14 cellular contexts compared by ENCODE assay signal in the genomic region with DNA sequence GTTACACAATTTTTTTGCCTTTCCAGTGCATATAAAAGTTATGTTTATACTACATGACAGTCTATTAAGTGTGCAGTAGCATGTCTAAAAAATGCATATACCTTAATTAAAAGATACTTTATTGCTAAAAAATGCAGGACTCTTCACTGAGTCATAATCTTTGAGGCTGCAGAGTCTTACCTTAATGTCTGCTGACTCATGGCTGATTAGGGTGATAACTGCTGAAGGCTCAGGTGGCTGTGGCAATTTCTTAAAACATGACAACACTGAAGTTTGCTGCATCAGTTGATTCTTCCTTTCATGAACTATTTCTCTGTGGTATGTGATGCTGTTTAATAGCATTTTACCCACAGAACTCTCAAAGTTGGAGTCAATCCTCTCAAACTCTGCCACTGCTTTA. TPM values are rescaled to one million over a fixed set of nuclear protein-coding genes. Genes with fewer than 3 reads are reported as not detected.
DNase-seq lines count a peak whose midpoint lies in the region; ATAC-seq, FAIRE-seq and TF ChIP-seq lines count a peak whose summit lies in the region.
"Had no signal": no experiment of that assay in that cellular context is flagged by ENCODE, and none has a peak within 500 bp of the region (broad histone marks: within the 10 kb centered on the region; RNA-seq: fewer than 3 reads in every experiment).

No MANE protein-coding gene starts in this region.

- no peaks in the 10 kb centered on the region for H3K4me1 ChIP-seq in keratinocyte (ENCODE audit: control insufficient read depth, extremely low read depth, insufficient read depth, low read length)
- H3K4me1 ChIP-seq in right atrium auricular region: no peaks in the 10 kb centered on the region

- H3K9me1 ChIP-seq in keratinocyte (ENCODE audit: control insufficient read depth, extremely low read depth, insufficient read depth, low read length): no peaks in the 10 kb centered on the region

- no peak overlapping the region for H3K9ac ChIP-seq in keratinocyte (ENCODE audit: control insufficient read depth, extremely low read depth, insufficient read depth, low read length)
- H3K9ac ChIP-seq: BLaER1 treated with 17β-estradiol and CSF1 and Interleukin-3, amounts not matched to agents 10 nM and 100 nM; GM23248 had no signal

- H3K9me3 ChIP-seq in keratinocyte (ENCODE audit: control insufficient read depth, low read depth, low read length) (no peaks in the 10 kb centered on the region), right atrium auricular region (no peaks in the 10 kb centered on the region)

- FAIRE-seq in keratinocyte (lab: Jason Lieb, UNC): peak; percentile 73

- H3K79me2 ChIP-seq in keratinocyte (ENCODE audit: control insufficient read depth, insufficient read depth, low read length): no peaks in the 10 kb centered on the region

- H3K27ac ChIP-seq in VCaP (peak overlapping the region; percentile 83), keratinocyte (ENCODE audit: control insufficient read depth, insufficient read depth, low read length) (no peak overlapping the region), right atrium auricular region (no peak overlapping the region)
- H3K27ac ChIP-seq: BLaER1 treated with 17β-estradiol and CSF1 and Interleukin-3, amounts not matched to agents 10 nM and 100 nM; GM23248; HL-60 had no signal

- no peak for DNase-seq in activated CD4-positive, CD25-positive, alpha-beta regulatory T cell treated with anti-CD3 and anti-CD28 coated beads, Interleukin-2, amount 50 U/mL, for 72 hours
- DNase-seq in Jurkat, Clone E6-1 (ENCODE audit: low read depth, low spot score): peak; percentile 26
- DNase-seq in keratinocyte (ENCODE audit: low read depth, low spot score): no peak
- no peak for DNase-seq in Right ventricle myocardium inferior (ENCODE audit: missing footprints)
- DNase-seq in OCI-M2 (lab: John Stamatoyannopoulos, UW; ENCODE audit: unreplicated experiment): no peak
- DNase-seq in right atrium auricular region (ENCODE audit: low spot score): no peak
- DNase-seq: 8988T, ACHN, DMS53, GM23248 had no signal

- intact Hi-C loops in Right ventricle myocardium inferior (cut with DNase I): no loop called here

- TF ChIP-seq CTCF in VCaP (conservative IDR thresholded peaks at IDR 0.05): no peak
- no peak for TF ChIP-seq CTCF in keratinocyte (optimal IDR thresholded peaks at IDR 0.05 in 1 of 3, IDR thresholded peaks at IDR 0.05 in 1 of 3, conservative IDR thresholded peaks at IDR 0.05 in 1 of 3; ENCODE audit: extremely low read depth in 1 of 3, insufficient read depth in 2 of 3, low read length in 3 of 3)
- no peak for TF ChIP-seq CTCF in right atrium auricular region (IDR thresholded peaks at IDR 0.05)

- H2AFZ ChIP-seq in keratinocyte (ENCODE audit: control insufficient read depth, low read length): no peak overlapping the region
- H2AFZ ChIP-seq: GM23248 had no signal

- dilution Hi-C loops in keratinocyte (cut with MboI; ENCODE audit: extremely low pct_ligation_motif_present, low sequenced_read_pairs): no loop called here

- H3K36me3 ChIP-seq in keratinocyte (ENCODE audit: control insufficient read depth in 2 of 2, extremely low read depth in 1 of 2, insufficient read depth in 2 of 2, low read length in 2 of 2) (no peaks in the 10 kb centered on the region), right atrium auricular region (peaks cover 9% of the 10 kb centered on the region)
- H3K36me3 ChIP-seq: BLaER1 treated with 17β-estradiol and CSF1 and Interleukin-3, amounts not matched to agents 10 nM and 100 nM had no signal

- H3K27me3 ChIP-seq in keratinocyte (ENCODE audit: control insufficient read depth, extremely low read depth, insufficient read depth, low read length) (no peaks in the 10 kb centered on the region), right atrium auricular region (no peaks in the 10 kb centered on the region)

- no peaks in the 10 kb centered on the region for H4K20me1 ChIP-seq in keratinocyte (ENCODE audit: control insufficient read depth, extremely low read depth, insufficient read depth, low read length)
- H4K20me1 ChIP-seq: BLaER1 treated with 17β-estradiol and CSF1 and Interleukin-3, amounts not matched to agents 10 nM and 100 nM had no signal

- H3K4me2 ChIP-seq in keratinocyte (ENCODE audit: control insufficient read depth, extremely low read depth, insufficient read depth, low read depth, low read length): no peak overlapping the region
- H3K4me2 ChIP-seq: BLaER1 treated with 17β-estradiol and CSF1 and Interleukin-3, amounts not matched to agents 10 nM and 100 nM had no signal

- no peak overlapping the region for H3K4me3 ChIP-seq in Jurkat, Clone E6-1 (ENCODE audit: low read length)
- H3K4me3 ChIP-seq in keratinocyte (ENCODE audit: control insufficient read depth in 2 of 3, extremely low read depth in 1 of 3, insufficient read depth in 2 of 3, low read depth in 1 of 3, low read length in 3 of 3) (no peak overlapping the region), right atrium auricular region (no peak overlapping the region)
- H3K4me3 ChIP-seq: BLaER1 treated with 17β-estradiol and CSF1 and Interleukin-3, amounts not matched to agents 10 nM and 100 nM; GM23248 had no signal

- ATAC-seq in activated CD4-positive, CD25-positive, alpha-beta regulatory T cell treated with anti-CD3 and anti-CD28 coated beads, Interleukin-2, amount 50 U/mL, for 24 hours: peak; percentile 56
- no peak for ATAC-seq in Right ventricle myocardium inferior

RNA-seq across cellular contexts. Expression of a gene that starts 19.1 kb away (rescaled TPM):
- not detected for polyA plus RNA-seq in Jurkat, Clone E6-1 (2012; ENCODE audit: insufficient read depth, insufficient read length)
- polyA plus RNA-seq in keratinocyte: 1.2 to 2.1 TPM (median 1.8 TPM) in 3 replicates
- 0.47 TPM for polyA plus RNA-seq in keratinocyte (2011; ENCODE audit: low read depth)
- polyA plus RNA-seq in keratinocyte (2011; cell fraction: cytosol; rRNA removed): 0.22 and 0.75 TPM in 2 replicates
- 4.3 and 4.6 TPM in 2 replicates for polyA plus RNA-seq in keratinocyte (2011; cell fraction: nucleus; rRNA removed)
- polyA plus RNA-seq in keratinocyte (2012; ENCODE audit: low replicate concordance): 0.18 and 1.3 TPM in 2 replicates
- polyA minus RNA-seq in keratinocyte: 0.85 to 6.2 TPM (median 2.4 TPM) in 3 replicates
- not detected for polyA minus RNA-seq in keratinocyte (2011; cell fraction: cytosol; rRNA and poly(A)+ RNA removed)
- polyA minus RNA-seq in keratinocyte (2011; cell fraction: nucleus; rRNA and poly(A)+ RNA removed): 3.8 and 9.9 TPM in 2 replicates
- total RNA-seq in Right ventricle myocardium inferior (1.3 TPM), right atrium auricular region (under 1 TPM; 0.59 to 0.79 TPM)

RNA-seq across cellular contexts. Expression of a gene that starts 24.6 kb away (rescaled TPM):
- not detected for polyA plus RNA-seq in Jurkat, Clone E6-1 (2012; ENCODE audit: insufficient read depth, insufficient read length)
- polyA plus RNA-seq in keratinocyte: 2.5 to 4.0 TPM (median 2.7 TPM) in 3 replicates
- 1.4 TPM for polyA plus RNA-seq in keratinocyte (2011; ENCODE audit: low read depth)
- 0.99 and 2.0 TPM in 2 replicates for polyA plus RNA-seq in keratinocyte (2011; cell fraction: cytosol; rRNA removed)
- 3.5 and 4.0 TPM in 2 replicates for polyA plus RNA-seq in keratinocyte (2011; cell fraction: nucleus; rRNA removed)
- polyA plus RNA-seq in keratinocyte (2012; ENCODE audit: low replicate concordance): 1.6 and 1.7 TPM in 2 replicates
- 1.8 to 3.8 TPM (median 2.1 TPM) in 3 replicates for polyA minus RNA-seq in keratinocyte
- 2.5 TPM for polyA minus RNA-seq in keratinocyte (2011; cell fraction: cytosol; rRNA and poly(A)+ RNA removed)
- polyA minus RNA-seq in keratinocyte (2011; cell fraction: nucleus; rRNA and poly(A)+ RNA removed): 2.3 and 4.6 TPM in 2 replicates
- total RNA-seq in Right ventricle myocardium inferior: 2.4 TPM
- 1 to 10 TPM; 2.1 to 3.4 TPM for total RNA-seq in right atrium auricular region
